ENCODE assay signal across 1 cellular context in genomic region chr5:38382898-38383297, GRCh38.
TF ChIP-seq lines count a peak whose summit lies in the region.

No MANE protein-coding gene starts in this region.

TF ChIP-seq in HepG2, 621 proteins besides CTCF, POLR2A, EP300 and RAD21 (continued from another document and continues in another):
- TF ChIP-seq CSRNP2 (CRISPR knock-in tag; conservative IDR thresholded peaks at IDR 0.05; ENCODE audit: low read depth) (no peak), PLSCR1 (CRISPR knock-in tag; IDR thresholded peaks at IDR 0.05; ENCODE audit: borderline replicate concordance) (no peak), ZNF747 (CRISPR knock-in tag; IDR thresholded peaks at IDR 0.05; ENCODE audit: borderline replicate concordance) (no peak), PRMT3 (CRISPR knock-in tag; IDR thresholded peaks at IDR 0.05; ENCODE audit: borderline replicate concordance, low read depth) (no peak), ZNF652 (CRISPR knock-in tag; IDR thresholded peaks at IDR 0.05; ENCODE audit: borderline replicate concordance, low read depth) (no peak), FOXK2 (IDR thresholded peaks at IDR 0.05) (no peak), HOXA9 (CRISPR knock-in tag; IDR thresholded peaks at IDR 0.05; ENCODE audit: borderline replicate concordance) (no peak), ZSCAN20 (CRISPR knock-in tag; IDR thresholded peaks at IDR 0.05; ENCODE audit: borderline replicate concordance) (no peak), MAX (IDR thresholded peaks at IDR 0.05) (0 out of 2 replicates have a peak, but pooled peaks have one; percentile 23), NFE2 (CRISPR knock-in tag; IDR thresholded peaks at IDR 0.05) (no peak), SMAD1 (CRISPR knock-in tag; IDR thresholded peaks at IDR 0.05; ENCODE audit: borderline replicate concordance, low read depth) (no peak), ZBTB40 (IDR thresholded peaks at IDR 0.05) (no peak), ZBTB40 (CRISPR knock-in tag; IDR thresholded peaks at IDR 0.05) (no peak), GATAD2A (CRISPR knock-in tag; IDR thresholded peaks at IDR 0.05) (peak; percentile 89), RFX5 (IDR thresholded peaks at IDR 0.05; ENCODE audit: low read depth, low read length) (no peak), RARA (CRISPR knock-in tag; IDR thresholded peaks at IDR 0.05) (peak; percentile 59), UBTF (CRISPR knock-in tag; IDR thresholded peaks at IDR 0.05) (no peak), TBX3 (IDR thresholded peaks at IDR 0.05; ENCODE audit: borderline replicate concordance) (no peak), ZNF775 (CRISPR knock-in tag; IDR thresholded peaks at IDR 0.05; ENCODE audit: borderline replicate concordance) (no peak), GATA4 (IDR thresholded peaks at IDR 0.05; ENCODE audit: borderline replicate concordance, low read depth) (no peak), DNMT1 (CRISPR knock-in tag; IDR thresholded peaks at IDR 0.05) (no peak), SNAPC4 (CRISPR knock-in tag; IDR thresholded peaks at IDR 0.05) (no peak), ZNF720 (CRISPR knock-in tag; IDR thresholded peaks at IDR 0.05) (no peak), HDAC2 (CRISPR knock-in tag; IDR thresholded peaks at IDR 0.05) (peak; percentile 60; the same call in 1 of the 2 replicates), ZNF414 (CRISPR knock-in tag; IDR thresholded peaks at IDR 0.05) (0 out of 2 replicates have a peak, but pooled peaks have one; percentile 52), XRCC5 (optimal IDR thresholded peaks at IDR 0.05; ENCODE audit: low read length) (peak; percentile 90), ZNF460 (CRISPR knock-in tag; IDR thresholded peaks at IDR 0.05; ENCODE audit: borderline replicate concordance) (no peak), ZNF10 (CRISPR knock-in tag; IDR thresholded peaks at IDR 0.05; ENCODE audit: borderline replicate concordance, low read depth) (no peak), TFDP2 (CRISPR knock-in tag; IDR thresholded peaks at IDR 0.05) (no peak), SOX5 (CRISPR knock-in tag; IDR thresholded peaks at IDR 0.05; ENCODE audit: borderline replicate concordance) (peak; percentile 31; the same call in 1 of the 2 replicates), ZNF496 (CRISPR knock-in tag; IDR thresholded peaks at IDR 0.05; ENCODE audit: insufficient replicate concordance) (no peak), ZEB1 (IDR thresholded peaks at IDR 0.05; ENCODE audit: insufficient replicate concordance, low read depth) (no peak)
